ENCODE assay signal across 14 cellular contexts in the genomic region with DNA sequence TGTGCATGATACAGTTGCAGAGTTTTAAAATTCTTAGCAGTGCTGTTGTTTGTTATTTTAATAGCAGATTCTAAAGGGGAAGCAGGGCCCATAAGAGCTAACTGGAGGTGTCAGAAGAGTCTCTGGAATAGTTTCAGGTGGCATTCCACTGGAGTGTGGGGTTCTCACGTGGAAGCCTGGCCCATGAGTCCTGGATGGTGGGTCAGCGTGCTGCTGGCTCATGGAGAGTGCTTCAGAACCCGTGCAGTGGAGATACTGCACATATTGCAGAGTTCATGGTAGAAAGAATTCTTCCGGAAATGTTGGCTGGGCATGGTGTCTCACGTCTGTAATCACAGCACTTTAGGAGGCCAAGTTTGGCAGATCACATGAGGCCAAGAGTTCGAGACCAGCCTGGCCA. TPM values are rescaled to one million over a fixed set of nuclear protein-coding genes. Genes with fewer than 3 reads are reported as not detected.
DNase-seq lines count a peak whose midpoint lies in the region; TF ChIP-seq lines count a peak whose summit lies in the region.
"Had no signal": no experiment of that assay in that cellular context is flagged by ENCODE, and none has a peak within 500 bp of the region (broad histone marks: within the 10 kb centered on the region; RNA-seq: fewer than 3 reads in every experiment).

No MANE protein-coding gene starts in this region.

- H3K27ac ChIP-seq in cingulate gyrus (ENCODE audit: low read depth, low read length) (peak overlapping the region; percentile 57), substantia nigra (ENCODE audit: low read depth, low read length, poor library complexity, severe bottlenecking) (peak overlapping the region; percentile 67)
- H3K27ac ChIP-seq: BLaER1 treated with 17β-estradiol and CSF1 and Interleukin-3, amounts not matched to agents 10 nM and 100 nM had no signal

- no peak for DNase-seq in HEK293T (ENCODE audit: extremely low spot score)
- no peak for DNase-seq in substantia nigra (lab: John Stamatoyannopoulos, UW)
- DNase-seq in GM19240 (ENCODE audit: insufficient read length, low spot score), result no peak
- DNase-seq in osteocyte (ENCODE audit: extremely low spot score, unreplicated experiment), result no peak
- DNase-seq in HT-29 (ENCODE audit: low spot score), result no peak
- DNase-seq in activated CD4-positive, alpha-beta T cell treated with anti-CD3 and anti-CD28 coated beads for 4 hours, result no peak
- DNase-seq: ACHN; CD4-positive, CD25-positive, alpha-beta regulatory T cell; DMS53; HCEC 1CT; IMR-90 had no signal

- H3K9me3 Mint-ChIP-seq in nephron (no peaks in the 10 kb centered on the region), osteocyte (ENCODE audit: unreplicated experiment) (no peaks in the 10 kb centered on the region)

- POLR2A ChIA-PET in HEK293T (lab: Yijun Ruan, JAX), result no interaction called here

- H3K27ac Mint-ChIP-seq in nephron (peak overlapping the region in 2 of 3 experiments; percentile 49 to 65), osteocyte (ENCODE audit: unreplicated experiment) (no peak overlapping the region)
- H3K27ac Mint-ChIP-seq: CD4-positive, CD25-positive, alpha-beta regulatory T cell had no signal

- CTCF ChIA-PET in HEK293T (lab: Yijun Ruan, JAX), result interaction anchor here (1.0 kb wide), 1 partner anchor 71 kb away, joined by 3 read pairs; no protein-coding TSS in a partner anchor

- H3K27me3 Mint-ChIP-seq in nephron (ENCODE audit: low read depth) (no peaks in the 10 kb centered on the region), osteocyte (ENCODE audit: unreplicated experiment) (no peaks in the 10 kb centered on the region)

- H3K4me3 Mint-ChIP-seq in nephron (no peak overlapping the region), osteocyte (ENCODE audit: unreplicated experiment) (no peak overlapping the region)
- H3K4me3 Mint-ChIP-seq: CD4-positive, CD25-positive, alpha-beta regulatory T cell had no signal

- TF ChIP-seq CTCF in nephron (IDR thresholded peaks at IDR 0.05; ENCODE audit: unreplicated experiment in 3 of 3) (no peak), osteocyte (IDR thresholded peaks at IDR 0.05) (no peak)

- peaks cover 32% of the 10 kb centered on the region for H3K4me1 Mint-ChIP-seq in nephron
- peaks cover 20% of the 10 kb centered on the region for H3K4me1 Mint-ChIP-seq in osteocyte (ENCODE audit: unreplicated experiment)
- H3K4me1 Mint-ChIP-seq: CD4-positive, CD25-positive, alpha-beta regulatory T cell had no signal

- H3K36me3 Mint-ChIP-seq in nephron (ENCODE audit: low read depth), result peaks cover 39% of the 10 kb centered on the region
- H3K36me3 Mint-ChIP-seq in osteocyte (ENCODE audit: unreplicated experiment), result peaks cover 13% of the 10 kb centered on the region

TF ChIP-seq in HEK293T, 16 proteins besides CTCF, POLR2A, EP300 and RAD21:
- no peak for TF ChIP-seq BHLHE40 (IDR thresholded peaks at IDR 0.05; ENCODE audit: borderline replicate concordance)
- TF ChIP-seq ZNF384 (IDR thresholded peaks at IDR 0.05), result peak; percentile 20; the same call in 1 of the 2 replicates

RNA-seq across cellular contexts. Expression of a gene that starts 43.9 kb away (rescaled TPM):
- 15.8 and 16.5 TPM in 2 replicates for total RNA-seq in osteocyte
- total RNA-seq in HT-29 (2014; rRNA removed; shearing (Covaris generic)), result 28.1 and 29.3 TPM in 2 replicates

RNA-seq across cellular contexts. Expression of a gene that starts 59.7 kb away (rescaled TPM):
- total RNA-seq in osteocyte, result 33.9 and 37.1 TPM in 2 replicates
- 5.6 and 6.4 TPM in 2 replicates for total RNA-seq in HT-29 (2014; rRNA removed; shearing (Covaris generic))
